ENCODE assay signal across 8 cellular contexts in genomic region chr6:57173886-57174510, GRCh38. TPM values are rescaled to one million over a fixed set of nuclear protein-coding genes. Genes with fewer than 3 reads are reported as not detected.
DNase-seq lines count a peak whose midpoint lies in the region; ATAC-seq, FAIRE-seq and TF ChIP-seq lines count a peak whose summit lies in the region.

No MANE protein-coding gene starts in this region.

- H3K4me1 ChIP-seq in H9 (ENCODE audit: insufficient read depth, low read length) = no peaks in the 10 kb centered on the region
- no peaks in the 10 kb centered on the region for H3K4me1 ChIP-seq in testis

- H4K5ac ChIP-seq in H9 (ENCODE audit: insufficient read length, low read depth, low read length) = no peak overlapping the region

- peaks cover 34 to 41% of the 10 kb centered on the region in 2 experiments for H3K4me1 Mint-ChIP-seq in H9

- H3T11ph ChIP-seq in H9 (ENCODE audit: low read length) = no peak overlapping the region

- H2BK12ac ChIP-seq in H9 (ENCODE audit: insufficient read length, low read depth, low read length) = no peak overlapping the region

- no peaks in the 10 kb centered on the region for H4K20me1 ChIP-seq in H9 (ENCODE audit: control insufficient read depth, insufficient read depth, insufficient read length)

- H3K36me3 ChIP-seq in testis (ENCODE audit: low read depth, missing control alignments) = no peaks in the 10 kb centered on the region

- H3K14ac ChIP-seq in H9 (ENCODE audit: insufficient read depth, low read length) = peak overlapping the region; percentile 1; the same call in 1 of the 2 replicates

- H3K27ac Mint-ChIP-seq in H9 = peak overlapping the region; percentile 27 to 76 (median 48); a peak in 5 of 7 replicates

- H2BK15ac ChIP-seq in H9 (ENCODE audit: low read depth, low read length) = no peak overlapping the region

- no peak overlapping the region for H3K23ac ChIP-seq in H9 (ENCODE audit: insufficient read length, low read depth, low read length)

- H3K27me3 Mint-ChIP-seq in H9 (ENCODE audit: low read depth) = no peaks in the 10 kb centered on the region

- peak overlapping the region; percentile 88 for H3K27ac ChIP-seq in AG04450 (ENCODE audit: low read depth, low read length)
- peak overlapping the region; percentile 28 for H3K27ac ChIP-seq in H9 (ENCODE audit: insufficient read length, low read depth, low read length)
- peak overlapping the region; percentile 86 for H3K27ac ChIP-seq in VCaP
- peak overlapping the region in 1 of 2 donors; percentile 97 for H3K27ac ChIP-seq in testis

- H3K23me2 ChIP-seq in H9 (ENCODE audit: insufficient read length, low read depth, low read length, poor library complexity, severe bottlenecking) = peaks cover 11% of the 10 kb centered on the region

- no peaks in the 10 kb centered on the region; a peak in 1 of 5 replicates for H3K9me3 Mint-ChIP-seq in H9

- H2AFZ ChIP-seq in H9 (ENCODE audit: low read length) = no peak overlapping the region

- H4K91ac ChIP-seq in H9 (ENCODE audit: insufficient read length, low read depth, low read length) = no peak overlapping the region

- H3K27me3 ChIP-seq in AG04450 (ENCODE audit: control insufficient read depth, insufficient read depth, low read length) (no peaks in the 10 kb centered on the region), H9 (ENCODE audit: insufficient read depth, low read length) (no peaks in the 10 kb centered on the region; the same call in 1 of the 2 replicates), testis (no peaks in the 10 kb centered on the region)

- H3K9me3 ChIP-seq in AG04450 (ENCODE audit: control insufficient read depth, insufficient read depth, low read length) = no peaks in the 10 kb centered on the region
- H3K9me3 ChIP-seq in H9 (ENCODE audit: control insufficient read depth, low read depth, low read length) = no peaks in the 10 kb centered on the region
- H3K9me3 ChIP-seq in testis = no peaks in the 10 kb centered on the region

- DNase-seq in AG04450 (ENCODE audit: low read depth, low spot score) = no peak
- peak; percentile 28 for DNase-seq in H9
- peak; percentile 47 for DNase-seq in hepatic stellate cell (ENCODE audit: low spot score)
- DNase-seq in testis = no peak
- no peak for DNase-seq in cortex of kidney (lab: John Stamatoyannopoulos, UW)
- no peak for DNase-seq in D721Med (ENCODE audit: insufficient read length, low spot score)

- H3K4me2 ChIP-seq in H9 (ENCODE audit: insufficient read depth, insufficient read length, low read length) = peak overlapping the region; percentile 95

- H3K79me2 ChIP-seq in H9 (ENCODE audit: insufficient read depth, low read length) = peaks cover 16% of the 10 kb centered on the region; the same call in 1 of the 2 replicates

- no peak for ATAC-seq in HG03025 (IDR thresholded peaks at IDR 0.05; ENCODE audit: low FRiP score, unreplicated experiment)

- no peak for FAIRE-seq in D721Med (lab: Jason Lieb, UNC)

- H3K18ac ChIP-seq in H9 (ENCODE audit: insufficient read length, low read depth, low read length) = no peak overlapping the region

- no peak overlapping the region for H2BK5ac ChIP-seq in H9 (ENCODE audit: insufficient read length, low read length)

- no peak overlapping the region for H4K8ac ChIP-seq in H9 (replicated peaks; ENCODE audit: insufficient read length, low read depth, low read length)

- H3K4me3 Mint-ChIP-seq in H9 = peak overlapping the region; percentile 83 to 94

- H3K36me3 Mint-ChIP-seq in H9 (ENCODE audit: insufficient read depth in 1 of 3, low read depth in 3 of 3) = no peaks in the 10 kb centered on the region; a peak in 1 of 7 replicates

- H3K9ac ChIP-seq in H9 (ENCODE audit: extremely low read depth, insufficient read length, low read length) = peak overlapping the region; percentile 76

- CTCF ChIA-PET in AG04450 (lab: Charles Lee) = interaction anchor here (0.6 to 0.9 kb wide), 2 partner anchors 148 to 269 kb away, joined by 3 read pairs; no protein-coding TSS in a partner anchor

- intact Hi-C loops in testis (cut with DNase I; ENCODE audit: low total_unique reads) = loop anchor here (5.0 kb wide), 1 partner anchor 82 kb away; the partner anchor contains the start of gene ZNF451

- H2AK5ac ChIP-seq in H9 (ENCODE audit: insufficient read length, low read length) = no peak overlapping the region

- H3K4me3 ChIP-seq in AG04450 (ENCODE audit: low read depth, low read length) (peak overlapping the region; percentile 86), testis (peak overlapping the region; percentile 82 to 85)

- WGBS in H9 (ENCODE audit: extremely low coverage, insufficient read length, low lambda C conversion rate) = no CpG with 5 or more reads among the region's 5 CpGs
- 43 to 45% methylated on average over 5 of the region's 5 CpGs for WGBS in testis, 2 donors

- TF ChIP-seq CTCF in AG04450 (IDR thresholded peaks at IDR 0.05; ENCODE audit: low read depth, low read length) (no peak), H9 (conservative IDR thresholded peaks at IDR 0.05) (no peak), VCaP (conservative IDR thresholded peaks at IDR 0.05) (no peak), testis (IDR thresholded peaks at IDR 0.05) (no peak), D721Med (IDR thresholded peaks at IDR 0.05; ENCODE audit: insufficient read depth, missing control alignments) (no peak)

- TF ChIP-seq POLR2A in testis (IDR thresholded peaks at IDR 0.05) = no peak

- no peak overlapping the region for H2BK120ac ChIP-seq in H9 (ENCODE audit: low read depth, low read length, poor library complexity, severe bottlenecking)

- POLR2A ChIA-PET in AG04450 (lab: Yijun Ruan, JAX) = interaction anchor here (1.0 kb wide), 1 partner anchor 141 kb away, joined by 3 read pairs; no protein-coding TSS in a partner anchor

- no peak overlapping the region for H3K4ac ChIP-seq in H9 (ENCODE audit: low read depth, low read length)

- H3K56ac ChIP-seq in H9 (ENCODE audit: insufficient read length, low read depth, low read length) = no peak overlapping the region

- no peak overlapping the region for H2BK20ac ChIP-seq in H9 (ENCODE audit: low read depth, low read length, poor library complexity, severe bottlenecking)

- H3K79me1 ChIP-seq in H9 (ENCODE audit: insufficient read depth, low read depth, low read length, poor library complexity, severe bottlenecking) = no peaks in the 10 kb centered on the region

RNA-seq across cellular contexts. Expression of gene BAG2, which starts 1.9 kb away (rescaled TPM):
- 29.0 and 43.4 TPM in 2 replicates for polyA plus RNA-seq in AG04450 (2011; rRNA removed)
- 11.1 and 20.5 TPM in 2 replicates for polyA minus RNA-seq in AG04450 (2011; rRNA and poly(A)+ RNA removed)
- 8.2 and 8.4 TPM in 2 replicates for total RNA-seq in H9 (2021)
- total RNA-seq in testis = 1 to 10 TPM; 5.3 to 6.1 TPM
- 12.6 TPM for polyA plus RNA-seq in testis (ENCODE audit: insufficient read depth, low read depth, low replicate concordance)

RNA-seq across cellular contexts. Expression of gene RAB23, which starts 48.1 kb away (rescaled TPM):
- polyA plus RNA-seq in AG04450 (2011; rRNA removed) (45.2 and 62.1 TPM in 2 replicates), testis (ENCODE audit: insufficient read depth, low read depth, low replicate concordance) (11.8 TPM)
- polyA minus RNA-seq in AG04450 (2011; rRNA and poly(A)+ RNA removed) = 13.1 and 27.5 TPM in 2 replicates
- total RNA-seq in H9 (2021) (18.1 and 18.6 TPM in 2 replicates), testis (1 to 10 TPM; 5.6 to 6.0 TPM)

Comparison
In these comparisons a context has a peak if more than half of its experiments do, and no peak if none do; other contexts are left out.
1. DNase-seq: peak in H9 (single experiment) and hepatic stellate cell (single experiment); none in AG04450 (single experiment), testis (single experiment), cortex of kidney (single experiment) and D721Med (single experiment).